17 cellular contexts compared by ENCODE assay signal in the genomic region with DNA sequence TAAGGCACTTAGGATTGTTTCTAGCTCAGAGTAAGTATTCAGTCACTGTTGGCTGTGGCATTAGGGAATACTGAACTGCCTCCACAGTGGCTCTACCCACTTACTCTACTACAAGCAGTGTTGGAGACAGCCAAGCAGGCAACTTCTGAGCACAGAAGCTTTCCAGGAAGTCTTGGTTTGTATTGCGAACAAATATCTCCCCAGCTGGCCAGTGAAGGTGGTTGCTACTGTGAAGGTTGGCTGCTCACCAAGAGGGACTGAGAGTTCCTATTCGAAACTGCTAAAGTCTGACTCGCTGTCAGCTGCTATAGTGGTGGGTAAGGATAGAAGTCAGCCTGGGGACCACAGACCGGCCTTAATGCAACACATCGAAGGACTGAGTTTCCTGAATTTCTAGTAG.
A peak's percentile ranks its signal among the peaks of the same experiment; 100 is the strongest.
DNase-seq lines count a peak whose midpoint lies in the region; ATAC-seq and TF ChIP-seq lines count a peak whose summit lies in the region.
"Had no signal": no experiment of that assay in that cellular context is flagged by ENCODE, and none has a peak within 500 bp of the region (broad histone marks: within the 10 kb centered on the region; RNA-seq: fewer than 3 reads in every experiment).

No MANE protein-coding gene starts in this region.

- H3K36me3 ChIP-seq in BLaER1 (no peaks in the 10 kb centered on the region), HAP-1 (replicated peaks) (no peaks in the 10 kb centered on the region), suprapubic skin (no peaks in the 10 kb centered on the region)
- H3K36me3 ChIP-seq: cardiac muscle cell, gastroesophageal sphincter, SJSA1, thoracic aorta had no signal

- H3K9me3 ChIP-seq in BLaER1 = no peaks in the 10 kb centered on the region
- no peaks in the 10 kb centered on the region for H3K9me3 ChIP-seq in HAP-1
- no peaks in the 10 kb centered on the region for H3K9me3 ChIP-seq in suprapubic skin
- H3K9me3 ChIP-seq: gastroesophageal sphincter, thoracic aorta had no signal

- no peak for TF ChIP-seq CTCF in suprapubic skin (IDR thresholded peaks at IDR 0.05)

- H3K9ac ChIP-seq in BLaER1 = no peak overlapping the region

- H3K4me3 ChIP-seq in BLaER1 (no peak overlapping the region), HAP-1 (no peak overlapping the region), suprapubic skin (no peak overlapping the region)
- H3K4me3 ChIP-seq: cardiac muscle cell, gastroesophageal sphincter, SJSA1, thoracic aorta had no signal

- DNase-seq in NCI-H446 treated with DMSO at 0.1 percent for 48 hours (lab: John Stamatoyannopoulos, UW) (peak; percentile 1), NCI-H1048 (lab: John Stamatoyannopoulos, UW) (no peak), HAP-1 (ENCODE audit: low spot score in 2 of 2) (no peak), suprapubic skin (ENCODE audit: low spot score in 2 of 2) (no peak), NOMO-1 (lab: John Stamatoyannopoulos, UW; ENCODE audit: unreplicated experiment in 2 of 2) (no peak)
- DNase-seq: activated naive CD8-positive, alpha-beta T cell treated with anti-CD3 and anti-CD28 coated beads for 36 hours; islet precursor cell; NCI-H2107; NK-92 treated with Interleukin-12 subunit alpha and Interleukin-12 subunit beta, amount 100 ng/mL, for 24 hours had no signal

- no peak for TF ChIP-seq EP300 in suprapubic skin (IDR thresholded peaks at IDR 0.05)

- peak overlapping the region; percentile 53 for H3K4me2 ChIP-seq in BLaER1

- H3K4me1 ChIP-seq in BLaER1 = peaks cover 17% of the 10 kb centered on the region
- H3K4me1 ChIP-seq in HAP-1 = no peaks in the 10 kb centered on the region
- H3K4me1 ChIP-seq in suprapubic skin = no peaks in the 10 kb centered on the region
- H3K4me1 ChIP-seq: gastroesophageal sphincter, SJSA1 had no signal

- no peaks in the 10 kb centered on the region for H4K20me1 ChIP-seq in BLaER1

- no peaks in the 10 kb centered on the region for H3K27me3 ChIP-seq in BLaER1
- H3K27me3 ChIP-seq in HAP-1 (ENCODE audit: low read depth) = no peaks in the 10 kb centered on the region
- no peaks in the 10 kb centered on the region for H3K27me3 ChIP-seq in suprapubic skin
- H3K27me3 ChIP-seq: cardiac muscle cell, gastroesophageal sphincter, SJSA1 had no signal

- 88% methylated on average over 5 of the region's 5 CpGs for WGBS in suprapubic skin

- H3K27ac ChIP-seq in BLaER1 (no peak overlapping the region), suprapubic skin (no peak overlapping the region)
- H3K27ac ChIP-seq: cardiac muscle cell, gastroesophageal sphincter, SJSA1, thoracic aorta had no signal

- peak; percentile 99 for ATAC-seq in GM19351 (IDR thresholded peaks at IDR 0.05; ENCODE audit: unreplicated experiment)
- peak; percentile 81 for ATAC-seq in HG02870 (IDR thresholded peaks at IDR 0.05; ENCODE audit: unreplicated experiment)
- ATAC-seq: gastroesophageal sphincter, WTC11 had no signal

- in situ Hi-C loops in HAP-1 (cut with MboI; ENCODE audit: low sequenced_read_pairs) = no loop called here

- no peak for TF ChIP-seq POLR2A in suprapubic skin (IDR thresholded peaks at IDR 0.05)
